8 cellular contexts compared by ENCODE assay signal in the genomic region with DNA sequence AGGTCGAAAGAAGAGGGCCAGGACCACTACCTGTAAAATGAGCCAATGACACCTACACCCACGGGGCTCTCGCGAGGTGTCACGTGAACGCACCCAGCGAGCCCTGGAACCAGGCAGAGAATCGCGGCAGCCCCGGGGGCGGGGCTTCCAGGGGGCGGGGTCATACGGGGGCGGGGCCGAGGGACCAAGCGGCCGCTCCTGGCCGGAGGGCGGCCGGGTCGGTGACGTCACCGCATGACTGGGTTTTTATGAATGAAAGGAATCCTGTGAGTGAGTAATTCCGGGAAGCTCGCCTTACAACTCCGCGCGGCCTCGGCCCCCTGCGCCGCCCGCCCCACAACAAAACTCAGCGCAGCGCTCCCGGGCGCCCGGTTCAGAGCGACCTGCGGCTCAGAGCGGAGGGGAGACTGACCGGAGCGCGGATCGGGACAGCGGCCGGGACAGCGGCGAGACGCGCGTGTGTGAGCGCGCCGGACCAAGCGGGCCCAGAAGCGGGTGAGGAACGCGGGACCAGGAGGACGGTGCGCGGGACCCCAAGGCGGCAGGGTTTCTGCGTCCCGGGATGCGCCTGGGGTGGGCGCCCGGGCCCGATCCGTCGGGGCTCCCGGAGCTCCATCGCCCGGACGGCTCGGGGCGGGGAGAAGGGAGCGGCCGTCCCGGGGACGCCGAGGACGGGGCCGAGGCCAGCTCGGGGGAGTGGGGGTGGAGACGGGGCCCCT. TPM values are rescaled to one million over a fixed set of nuclear protein-coding genes. Genes with fewer than 3 reads are reported as not detected.
DNase-seq lines count a peak whose midpoint lies in the region; ATAC-seq and TF ChIP-seq lines count a peak whose summit lies in the region.

MAFF (plus strand) TSS at position 277 of the 719 bp plus-strand sequence. CDS start 11,860 bp downstream, outside the sequence.

- H3K4me3 ChIP-seq in HUES6 (ENCODE audit: low read depth, low read length) (peak within 1 kb of the TSS; percentile 95), epithelial cell of proximal tubule (ENCODE audit: low read depth, low read length) (peak within 1 kb of the TSS; percentile 86)

- H3K27me3 ChIP-seq in HUES6 (ENCODE audit: control insufficient read depth, insufficient read depth, low read length), result peaks cover 4% of the 10 kb centered on the region; the same call in 1 of the 2 replicates

- peaks cover 5% of the 10 kb centered on the region; the same call in 1 of the 2 replicates for H3K4me1 ChIP-seq in HUES6 (ENCODE audit: control insufficient read depth, insufficient read depth, low read length)

- H3K36me3 ChIP-seq in HUES6 (ENCODE audit: control insufficient read depth, insufficient read depth, low read length), result no peaks in the 10 kb centered on the region

- H3K9me3 ChIP-seq in HUES6 (ENCODE audit: control insufficient read depth, insufficient read depth, low read depth, low read length), result no peaks in the 10 kb centered on the region

- DNase-seq in CMK (ENCODE audit: low read depth) (peak; percentile 85), OCI-M1 (lab: John Stamatoyannopoulos, UW) (peak; percentile 97), epithelial cell of proximal tubule (ENCODE audit: low read depth) (no peak), mucosa of gallbladder (ENCODE audit: low spot score) (peak; percentile 98)
- peak; percentile 89 for DNase-seq in activated T-cell treated with anti-CD3 and anti-CD28 coated beads, Interleukin-2, amount 50 U/mL, for 1 hour
- peak; percentile 74 to 76 for DNase-seq in stimulated activated CD8-positive, alpha-beta memory T cell treated with anti-CD3 and anti-CD28 coated beads, Interleukin-4, amount 100 ng/mL, for 1 hour (ENCODE audit: low read depth in 2 of 2, low spot score in 1 of 2)

- H3K27ac ChIP-seq in HUES6 (ENCODE audit: low read depth, low read length), result peak within 1 kb of the TSS; percentile 89

- H3K9ac ChIP-seq in HUES6 (ENCODE audit: low read length), result peak within 1 kb of the TSS; percentile 93

- no peak for TF ChIP-seq CTCF in epithelial cell of proximal tubule (conservative IDR thresholded peaks at IDR 0.05; ENCODE audit: low read depth, low read length)

- peak; percentile 34 for ATAC-seq in GM19468 (IDR thresholded peaks at IDR 0.05; ENCODE audit: extremely low read depth, unreplicated experiment)

RNA-seq across cellular contexts. Expression of gene MAFF, which starts in this region (rescaled TPM):
- 30.6 and 42.1 TPM in 2 replicates for total RNA-seq in epithelial cell of proximal tubule
- total RNA-seq in mucosa of gallbladder, result 34.4 TPM
